ENCODE assay signal across 1 cellular context in genomic region chr20:46215913-46216707, GRCh38.
TF ChIP-seq lines count a peak whose summit lies in the region.

No MANE protein-coding gene starts in this region.

TF ChIP-seq in HEK293, 187 proteins besides CTCF, POLR2A, EP300 and RAD21 (continued from another document):
- TF ChIP-seq HIC1 (tag by site-specific recombination; IDR thresholded peaks at IDR 0.05), result peak; percentile 87
- TF ChIP-seq ZNF324 (tag by site-specific recombination; IDR thresholded peaks at IDR 0.05), result 0 out of 2 replicates have a peak, but pooled peaks have one; percentile 42
- TF ChIP-seq ZIC2 (tag by site-specific recombination; IDR thresholded peaks at IDR 0.05), result peak; percentile 98
TF ChIP-seq in HEK293: peak in this region for 38.
